In the genomic region with DNA sequence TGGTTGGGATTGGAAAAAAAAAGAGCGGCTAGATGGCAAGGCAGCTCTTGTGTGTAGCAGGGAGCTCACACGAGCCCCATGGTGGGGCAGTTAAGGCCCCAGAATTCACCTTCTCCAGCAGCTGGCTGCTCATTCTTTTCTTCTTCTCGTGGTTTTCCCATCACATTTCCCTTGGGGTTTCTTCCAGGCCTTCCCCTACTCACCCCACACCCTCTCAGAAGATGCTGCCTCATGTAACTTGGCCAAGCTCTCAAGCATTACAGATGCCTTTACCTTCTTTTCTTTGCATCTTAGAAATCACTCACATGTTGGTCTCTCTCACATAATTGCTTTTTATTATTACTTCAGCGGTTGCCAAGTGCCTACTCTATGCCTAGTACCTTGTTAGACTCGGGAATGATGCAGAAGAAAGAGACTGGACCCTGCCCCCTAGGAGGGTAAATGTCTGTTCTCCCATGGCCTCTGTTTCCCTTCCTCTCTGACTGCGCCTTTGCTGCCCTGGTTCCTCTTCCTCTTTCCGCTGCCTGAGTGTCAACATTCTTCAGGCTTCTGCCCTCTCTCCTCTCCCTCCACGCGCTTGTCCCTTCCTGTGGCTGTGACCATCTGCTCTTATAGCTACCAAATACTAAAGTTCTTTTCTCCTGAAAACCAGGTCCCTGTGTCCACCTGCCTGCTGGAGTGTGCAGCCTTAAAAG, we compare ENCODE assay signal across 8 cellular contexts. TPM values are rescaled to one million over a fixed set of nuclear protein-coding genes. Genes with fewer than 3 reads are reported as not detected.
DNase-seq lines count a peak whose midpoint lies in the region; ATAC-seq lines count a peak whose summit lies in the region.

No MANE protein-coding gene starts in this region.

- peak overlapping the region; percentile 5 to 90 (median 66) for H3K27ac Mint-ChIP-seq in CD8-positive, alpha-beta memory T cell
- H3K27ac Mint-ChIP-seq in naive B cell: peak overlapping the region in 5 of 6 donors; percentile 18 to 83 (median 59)

- no peaks in the 10 kb centered on the region for H3K9me3 ChIP-seq in CD8-positive, alpha-beta memory T cell (ENCODE audit: low read length)

- peak overlapping the region in 6 of 7 donors; percentile 21 to 78 (median 73) for H3K4me3 Mint-ChIP-seq in CD8-positive, alpha-beta memory T cell
- H3K4me3 Mint-ChIP-seq in naive B cell: peak overlapping the region; percentile 3 to 88 (median 74)

- CTCF ChIA-PET in CD8-positive, alpha-beta memory T cell (lab: Charles Lee): interaction anchor here (1.2 to 1.5 kb wide), 2 partner anchors 19 to 130 kb away, joined by 3 read pairs; no protein-coding TSS in a partner anchor

- peak; percentile 58 to 65 for ATAC-seq in naive B cell (ENCODE audit: low read depth in 2 of 2)
- no peak for ATAC-seq in HG02870 (IDR thresholded peaks at IDR 0.05; ENCODE audit: unreplicated experiment)

- H3K36me3 Mint-ChIP-seq in CD8-positive, alpha-beta memory T cell: peaks cover 6 to 13% (median 7%) of the 10 kb centered on the region in 3 donors
- peaks cover 9 to 17% of the 10 kb centered on the region in 2 donors for H3K36me3 Mint-ChIP-seq in naive B cell

- peaks cover 40% of the 10 kb centered on the region for H3K4me1 ChIP-seq in CD8-positive, alpha-beta memory T cell (ENCODE audit: insufficient read depth, low read length)

- no peak overlapping the region for H3K27ac ChIP-seq in CD8-positive, alpha-beta memory T cell (ENCODE audit: low read depth, low read length)

- no peaks in the 10 kb centered on the region for H3K36me3 ChIP-seq in CD8-positive, alpha-beta memory T cell (ENCODE audit: insufficient read depth, low read length)

- H3K27me3 Mint-ChIP-seq in CD8-positive, alpha-beta memory T cell: no peaks in the 10 kb centered on the region
- H3K27me3 Mint-ChIP-seq in naive B cell: no peaks in the 10 kb centered on the region

- no peaks in the 10 kb centered on the region for H3K9me3 Mint-ChIP-seq in CD8-positive, alpha-beta memory T cell
- peaks cover 0 to 4% (median 0%) of the 10 kb centered on the region in 7 donors for H3K9me3 Mint-ChIP-seq in naive B cell

- no peak overlapping the region for H3K4me3 ChIP-seq in CD8-positive, alpha-beta memory T cell (ENCODE audit: low read length)

- no peaks in the 10 kb centered on the region for H3K27me3 ChIP-seq in CD8-positive, alpha-beta memory T cell (ENCODE audit: insufficient read depth, low read length, poor library complexity, severe bottlenecking)

- no peak for DNase-seq in CD8-positive, alpha-beta memory T cell
- DNase-seq in NCI-H226 (peak; percentile 4), cerebellar cortex (ENCODE audit: low spot score) (peak; percentile 83), naive B cell (peak; percentile 27), HPDE6-E6E7 (ENCODE audit: extremely low spot score) (no peak), NCI-H69 (lab: John Stamatoyannopoulos, UW) (no peak)
- DNase-seq in stimulated activated naive CD4-positive, alpha-beta T cell (lab: John Stamatoyannopoulos, UW): no peak

- peaks cover 54 to 69% (median 66%) of the 10 kb centered on the region in 3 donors for H3K4me1 Mint-ChIP-seq in CD8-positive, alpha-beta memory T cell
- peaks cover 45 to 64% (median 60%) of the 10 kb centered on the region in 3 donors for H3K4me1 Mint-ChIP-seq in naive B cell

- POLR2A ChIA-PET in CD8-positive, alpha-beta memory T cell (lab: Charles Lee): no interaction called here

RNA-seq across cellular contexts. Expression of a gene that starts 28.6 kb away (rescaled TPM):
- total RNA-seq in CD8-positive, alpha-beta memory T cell: 10 to 100 TPM; 14.8 to 16.2 TPM
- polyA plus RNA-seq in CD8-positive, alpha-beta memory T cell: 7.7 TPM
- polyA plus RNA-seq in naive B cell (ENCODE audit: low read depth in 6 of 6): 10 to 100 TPM in 1 of 6 donors, 1 to 10 TPM in 4, not detected in 1; 5.6 to 13.9 (median 5.7) TPM

Comparison
In these comparisons a context has a peak if more than half of its experiments do, and no peak if none do; other contexts are left out.
1. DNase-seq: peak in NCI-H226 (single experiment), cerebellar cortex (single experiment) and naive B cell (single experiment); none in CD8-positive, alpha-beta memory T cell (0 of 5), HPDE6-E6E7 (single experiment), NCI-H69 (single experiment) and stimulated activated naive CD4-positive, alpha-beta T cell (0 of 6).